27 cellular contexts compared by ENCODE assay signal in genomic region chrX:117305168-117305766, GRCh38.
A peak's percentile ranks its signal among the peaks of the same experiment; 100 is the strongest.
DNase-seq lines count a peak whose midpoint lies in the region; ATAC-seq, FAIRE-seq and TF ChIP-seq lines count a peak whose summit lies in the region.
"Had no signal": no experiment of that assay in that cellular context is flagged by ENCODE, and none has a peak within 500 bp of the region (broad histone marks: within the 10 kb centered on the region; RNA-seq: fewer than 3 reads in every experiment).

No MANE protein-coding gene starts in this region.

- H3K9me3 ChIP-seq in kidney (ENCODE audit: control insufficient read depth in 1 of 2, low read length in 2 of 2) (no peaks in the 10 kb centered on the region), spleen (peaks cover 0 to 3% (median 0%) of the 10 kb centered on the region in 8 donors), suprapubic skin (no peaks in the 10 kb centered on the region), heart left ventricle (no peaks in the 10 kb centered on the region)
- H3K9me3 ChIP-seq: BE2C, BLaER1 had no signal

- no peak for ATAC-seq in heart left ventricle
- ATAC-seq: GM12878 had no signal

- H3K4me3 ChIP-seq in kidney (ENCODE audit: low read length in 2 of 2) = no peak overlapping the region
- no peak overlapping the region for H3K4me3 ChIP-seq in spleen
- no peak overlapping the region for H3K4me3 ChIP-seq in suprapubic skin
- H3K4me3 ChIP-seq in heart left ventricle = no peak overlapping the region
- H3K4me3 ChIP-seq: BLaER1, GM12878 had no signal

- 58 to 86% (median 80%) methylated on average over 2 to 4 of the region's 4 CpGs for WGBS in spleen, 5 donors
- WGBS in suprapubic skin = 68% methylated on average over 3 of the region's 4 CpGs
- 63 to 83% (median 78%) methylated on average over 3 to 4 of the region's 4 CpGs for WGBS in heart left ventricle, 4 donors

- H3K27me3 Mint-ChIP-seq in chondrocyte (ENCODE audit: low read depth) = no peaks in the 10 kb centered on the region
- H3K27me3 Mint-ChIP-seq: CD4-positive, alpha-beta memory T cell; CD4-positive, CD25-positive, alpha-beta regulatory T cell had no signal

- H3K9ac ChIP-seq in kidney (ENCODE audit: low read length in 2 of 2) = no peak overlapping the region
- H3K9ac ChIP-seq: BLaER1 had no signal

- no peaks in the 10 kb centered on the region for H3K4me1 Mint-ChIP-seq in chondrocyte (ENCODE audit: low read depth)
- H3K4me1 Mint-ChIP-seq: CD14-positive monocyte; CD4-positive, alpha-beta memory T cell; CD4-positive, CD25-positive, alpha-beta regulatory T cell; CD8-positive, alpha-beta memory T cell had no signal

- H3K27ac ChIP-seq in kidney (ENCODE audit: low read depth in 2 of 2, low read length in 2 of 2) = no peak overlapping the region
- H3K27ac ChIP-seq in spleen = no peak overlapping the region
- H3K27ac ChIP-seq in suprapubic skin = no peak overlapping the region
- no peak overlapping the region for H3K27ac ChIP-seq in heart left ventricle
- H3K27ac ChIP-seq: BLaER1 had no signal

- no peak for TF ChIP-seq EP300 in suprapubic skin (IDR thresholded peaks at IDR 0.05)

- no peak for TF ChIP-seq CTCF in chondrocyte (IDR thresholded peaks at IDR 0.05)
- TF ChIP-seq CTCF in kidney (IDR thresholded peaks at IDR 0.05; ENCODE audit: borderline replicate concordance, extremely low read depth, insufficient read depth) = no peak
- no peak for TF ChIP-seq CTCF in spleen (IDR thresholded peaks at IDR 0.05 in 8 of 11, conservative IDR thresholded peaks at IDR 0.05 in 3 of 11)
- TF ChIP-seq CTCF in suprapubic skin (IDR thresholded peaks at IDR 0.05) = no peak
- no peak for TF ChIP-seq CTCF in heart left ventricle (IDR thresholded peaks at IDR 0.05)

- intact Hi-C loops in kidney (cut with DNase I) (no loop called here), spleen (cut with DNase I; ENCODE audit: low total_unique reads) (no loop called here), heart left ventricle (cut with DNase I) (no loop called here)

- H3K36me3 ChIP-seq in kidney (ENCODE audit: control insufficient read depth in 1 of 2, insufficient read depth in 2 of 2, low read length in 2 of 2) = no peaks in the 10 kb centered on the region
- H3K36me3 ChIP-seq in spleen = no peaks in the 10 kb centered on the region
- no peaks in the 10 kb centered on the region for H3K36me3 ChIP-seq in suprapubic skin
- H3K36me3 ChIP-seq in heart left ventricle = no peaks in the 10 kb centered on the region
- H3K36me3 ChIP-seq: BE2C, BLaER1 had no signal

- no peaks in the 10 kb centered on the region for H3K36me3 Mint-ChIP-seq in chondrocyte (ENCODE audit: low read depth)
- H3K36me3 Mint-ChIP-seq: CD14-positive monocyte; CD4-positive, alpha-beta memory T cell; CD4-positive, CD25-positive, alpha-beta regulatory T cell; CD8-positive, alpha-beta memory T cell had no signal

- no peaks in the 10 kb centered on the region for H3K27me3 ChIP-seq in spleen (replicated peaks in 1 of 7)
- H3K27me3 ChIP-seq in suprapubic skin = no peaks in the 10 kb centered on the region
- no peaks in the 10 kb centered on the region for H3K27me3 ChIP-seq in heart left ventricle
- H3K27me3 ChIP-seq: BE2C, BLaER1 had no signal

- no peak overlapping the region for H3K27ac Mint-ChIP-seq in chondrocyte (ENCODE audit: unreplicated experiment)
- H3K27ac Mint-ChIP-seq: CD14-positive monocyte; CD4-positive, alpha-beta memory T cell; CD4-positive, CD25-positive, alpha-beta regulatory T cell; CD8-positive, alpha-beta memory T cell had no signal

- DNase-seq in chondrocyte (ENCODE audit: low spot score) = peak; percentile 59
- DNase-seq in kidney = peak; percentile 57
- DNase-seq in spleen = peak; percentile 61
- DNase-seq in suprapubic skin (ENCODE audit: low spot score in 2 of 2) = no peak
- DNase-seq in heart left ventricle = no peak
- no peak for DNase-seq in pons (ENCODE audit: low spot score)
- DNase-seq: 8988T; ACHN; BE2C; C1 segment of cervical spinal cord; CD4-positive, alpha-beta memory T cell; CD4-positive, CD25-positive, alpha-beta regulatory T cell; CD8-positive, alpha-beta memory T cell; COR-L47; DMS 273 treated with DMSO at 0.1 percent for 48 hours; DMS153; DMS53; DMS79; DND-41; EL; GDM1 had no signal

- no peaks in the 10 kb centered on the region for H3K4me1 ChIP-seq in kidney (ENCODE audit: control insufficient read depth in 1 of 2, insufficient read depth in 1 of 2, low read depth in 1 of 2, low read length in 2 of 2)
- H3K4me1 ChIP-seq in spleen = no peaks in the 10 kb centered on the region
- H3K4me1 ChIP-seq in suprapubic skin = no peaks in the 10 kb centered on the region
- no peaks in the 10 kb centered on the region for H3K4me1 ChIP-seq in heart left ventricle
- H3K4me1 ChIP-seq: BE2C, BLaER1 had no signal

- TF ChIP-seq POLR2A in spleen (IDR thresholded peaks at IDR 0.05) (no peak), suprapubic skin (IDR thresholded peaks at IDR 0.05) (no peak), heart left ventricle (IDR thresholded peaks at IDR 0.05) (no peak)

- H3K4me3 Mint-ChIP-seq in chondrocyte (ENCODE audit: unreplicated experiment) = no peak overlapping the region
- H3K4me3 Mint-ChIP-seq: CD14-positive monocyte; CD4-positive, alpha-beta memory T cell; CD4-positive, CD25-positive, alpha-beta regulatory T cell; CD8-positive, alpha-beta memory T cell had no signal

- peaks cover 45% of the 10 kb centered on the region for H3K9me3 Mint-ChIP-seq in chondrocyte (ENCODE audit: low read depth)

- no peak for FAIRE-seq in kidney (lab: Jason Lieb, UNC)
- FAIRE-seq: A204.1, GM12878, GM12892, GM18507 had no signal

Comparison
In these comparisons a context has a peak if more than half of its experiments do, and no peak if none do; other contexts are left out.
1. DNase-seq: peak in chondrocyte (single experiment), kidney (single experiment) and spleen (single experiment); none in suprapubic skin (0 of 2), heart left ventricle (0 of 5) and pons (single experiment).